In genomic region chr20:48657426-48658197, GRCh38 we compare ENCODE assay signal across 8 cellular contexts.
DNase-seq lines count a peak whose midpoint lies in the region; ATAC-seq and TF ChIP-seq lines count a peak whose summit lies in the region.

No MANE protein-coding gene starts in this region.

- peaks cover 68% of the 10 kb centered on the region for H3K36me3 Mint-ChIP-seq in central memory CD8-positive, alpha-beta T cell (ENCODE audit: insufficient read depth)

- H3K4me3 Mint-ChIP-seq in central memory CD8-positive, alpha-beta T cell: no peak overlapping the region

- H3K9me3 Mint-ChIP-seq in central memory CD8-positive, alpha-beta T cell: no peaks in the 10 kb centered on the region

- H3K4me1 Mint-ChIP-seq in central memory CD8-positive, alpha-beta T cell: peaks cover 50% of the 10 kb centered on the region

- H3K36me3 ChIP-seq in A673 (ENCODE audit: insufficient read depth, low read length, poor library complexity, severe bottlenecking): peaks cover 94% of the 10 kb centered on the region

- peak; percentile 73 for ATAC-seq in central memory CD8-positive, alpha-beta T cell (replicated peaks; ENCODE audit: extremely low read depth, poor library complexity, severe bottlenecking)
- peak; percentile 90 for ATAC-seq in left colon
- no peak for ATAC-seq in GM21515 (IDR thresholded peaks at IDR 0.05; ENCODE audit: unreplicated experiment)

- TF ChIP-seq CTCF in A673 (conservative IDR thresholded peaks at IDR 0.05; ENCODE audit: low read depth, low read length): peak; percentile 88

- DNase-seq in A673 (ENCODE audit: low spot score) (peak; percentile 86), GM19240 (ENCODE audit: insufficient read length, low spot score) (peak; percentile 90), NCI-H345 treated with DMSO at 0.1 percent for 48 hours (lab: John Stamatoyannopoulos, UW; ENCODE audit: unreplicated experiment) (peak; percentile 86), left colon (peak; percentile 42 to 61)
- peak; percentile 33 to 52 for DNase-seq in activated CD4-positive, alpha-beta T cell treated with anti-CD3 and anti-CD28 coated beads for 24 hours (ENCODE audit: low read depth in 2 of 2)
- peak; percentile 42 to 61 for DNase-seq in central memory CD8-positive, alpha-beta T cell (ENCODE audit: low spot score in 2 of 2)
- DNase-seq in stimulated activated CD4-positive, alpha-beta T cell treated with anti-CD3 and anti-CD28 coated beads, Interleukin-4, amount 100 ng/mL, for 48 hours (ENCODE audit: low read depth in 2 of 2): peak; percentile 38 to 39

- POLR2A ChIA-PET in A673 (lab: Charles Lee; ENCODE audit: low non-redundant PET): no interaction called here

- no peaks in the 10 kb centered on the region for H3K27me3 Mint-ChIP-seq in central memory CD8-positive, alpha-beta T cell

- CTCF ChIA-PET in A673 (lab: Charles Lee): interaction anchor here (0.5 to 1.7 kb wide), 15 partner anchors 9 to 475 kb away, joined by 3 to 44 read pairs (median 3); partner anchors contain the start of gene PREX1

- BruUV-seq in A673 (replicated peaks; lab: Mats Ljungman, UMichigan): no TSS peak

- H3K27me3 ChIP-seq in A673 (replicated peaks; ENCODE audit: insufficient read depth, low read depth, low read length, poor library complexity): no peaks in the 10 kb centered on the region

- H3K4me3 ChIP-seq in A673 (ENCODE audit: low read depth, low read length, poor library complexity, severe bottlenecking): no peak overlapping the region

- intact Hi-C loops in A673 (cut with micrococcal nuclease; ENCODE audit: unreplicated experiment): loop anchor here (1.0 to 10.0 kb wide), 2 partner anchors 167 to 248 kb away; partner anchors contain the start of gene PREX1
- intact Hi-C loops in left colon (cut with DNase I, micrococcal nuclease): loop anchor here (2.0 to 5.0 kb wide), 2 partner anchors 247 to 250 kb away; no protein-coding TSS in a partner anchor

- peaks cover 6% of the 10 kb centered on the region for H3K9me3 ChIP-seq in A673 (ENCODE audit: low read depth, low read length, poor library complexity, severe bottlenecking)

- peak overlapping the region; percentile 71 for H3K27ac ChIP-seq in A673 (ENCODE audit: low read depth, low read length, poor library complexity, severe bottlenecking)

- H3K27ac Mint-ChIP-seq in central memory CD8-positive, alpha-beta T cell (ENCODE audit: low read depth): peak overlapping the region; percentile 57

- H3K4me1 ChIP-seq in A673 (ENCODE audit: insufficient read depth, low read length, poor library complexity, severe bottlenecking): peaks cover 20% of the 10 kb centered on the region

Comparison
In these comparisons a context has a peak if more than half of its experiments do, and no peak if none do; other contexts are left out.
1. DNase-seq: peak in every context shown above with its lines; median percentile 90 in GM19240; 86 in A673; 86 in NCI-H345 treated with DMSO at 0.1 percent for 48 hours; 52 in central memory CD8-positive, alpha-beta T cell; 52 in left colon; 42 in activated CD4-positive, alpha-beta T cell treated with anti-CD3 and anti-CD28 coated beads for 24 hours; 38 in stimulated activated CD4-positive, alpha-beta T cell treated with anti-CD3 and anti-CD28 coated beads, Interleukin-4, amount 100 ng/mL, for 48 hours.